ENCODE assay signal across 2 cellular contexts in the genomic region with DNA sequence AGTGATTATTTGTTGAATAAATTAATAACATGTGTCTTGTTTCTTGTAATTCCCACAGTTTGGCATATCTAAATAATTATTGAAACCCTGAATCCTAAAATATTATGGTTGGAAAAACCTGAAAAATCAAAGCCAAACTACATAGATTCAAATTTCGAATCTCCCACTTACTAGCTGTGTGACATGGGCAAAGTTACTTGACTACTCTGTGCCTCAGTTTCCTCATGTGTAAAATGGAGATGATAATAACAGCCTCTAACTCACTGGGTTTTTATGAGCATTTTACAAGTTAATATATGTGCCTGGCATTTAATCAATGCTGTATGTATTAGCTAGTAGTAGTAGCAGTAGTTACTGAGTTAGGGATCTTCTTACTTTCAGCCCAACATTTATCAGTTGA.
TF ChIP-seq lines count a peak whose summit lies in the region.

No MANE protein-coding gene starts in this region.

TF ChIP-seq in HEK293, 187 proteins besides CTCF, POLR2A, EP300 and RAD21 (continued from another document):
- no peak for TF ChIP-seq ZNF366 (tag by site-specific recombination; conservative IDR thresholded peaks at IDR 0.05)
- TF ChIP-seq PATZ1 (tag by site-specific recombination; IDR thresholded peaks at IDR 0.05): no peak
- peak; percentile 71; the same call in 1 of the 2 replicates for TF ChIP-seq ZNF768 (tag by site-specific recombination; IDR thresholded peaks at IDR 0.05)

TF ChIP-seq in K562, 482 proteins besides CTCF, POLR2A, EP300 and RAD21 (continued from another document):
- TF ChIP-seq, protein P1, sequence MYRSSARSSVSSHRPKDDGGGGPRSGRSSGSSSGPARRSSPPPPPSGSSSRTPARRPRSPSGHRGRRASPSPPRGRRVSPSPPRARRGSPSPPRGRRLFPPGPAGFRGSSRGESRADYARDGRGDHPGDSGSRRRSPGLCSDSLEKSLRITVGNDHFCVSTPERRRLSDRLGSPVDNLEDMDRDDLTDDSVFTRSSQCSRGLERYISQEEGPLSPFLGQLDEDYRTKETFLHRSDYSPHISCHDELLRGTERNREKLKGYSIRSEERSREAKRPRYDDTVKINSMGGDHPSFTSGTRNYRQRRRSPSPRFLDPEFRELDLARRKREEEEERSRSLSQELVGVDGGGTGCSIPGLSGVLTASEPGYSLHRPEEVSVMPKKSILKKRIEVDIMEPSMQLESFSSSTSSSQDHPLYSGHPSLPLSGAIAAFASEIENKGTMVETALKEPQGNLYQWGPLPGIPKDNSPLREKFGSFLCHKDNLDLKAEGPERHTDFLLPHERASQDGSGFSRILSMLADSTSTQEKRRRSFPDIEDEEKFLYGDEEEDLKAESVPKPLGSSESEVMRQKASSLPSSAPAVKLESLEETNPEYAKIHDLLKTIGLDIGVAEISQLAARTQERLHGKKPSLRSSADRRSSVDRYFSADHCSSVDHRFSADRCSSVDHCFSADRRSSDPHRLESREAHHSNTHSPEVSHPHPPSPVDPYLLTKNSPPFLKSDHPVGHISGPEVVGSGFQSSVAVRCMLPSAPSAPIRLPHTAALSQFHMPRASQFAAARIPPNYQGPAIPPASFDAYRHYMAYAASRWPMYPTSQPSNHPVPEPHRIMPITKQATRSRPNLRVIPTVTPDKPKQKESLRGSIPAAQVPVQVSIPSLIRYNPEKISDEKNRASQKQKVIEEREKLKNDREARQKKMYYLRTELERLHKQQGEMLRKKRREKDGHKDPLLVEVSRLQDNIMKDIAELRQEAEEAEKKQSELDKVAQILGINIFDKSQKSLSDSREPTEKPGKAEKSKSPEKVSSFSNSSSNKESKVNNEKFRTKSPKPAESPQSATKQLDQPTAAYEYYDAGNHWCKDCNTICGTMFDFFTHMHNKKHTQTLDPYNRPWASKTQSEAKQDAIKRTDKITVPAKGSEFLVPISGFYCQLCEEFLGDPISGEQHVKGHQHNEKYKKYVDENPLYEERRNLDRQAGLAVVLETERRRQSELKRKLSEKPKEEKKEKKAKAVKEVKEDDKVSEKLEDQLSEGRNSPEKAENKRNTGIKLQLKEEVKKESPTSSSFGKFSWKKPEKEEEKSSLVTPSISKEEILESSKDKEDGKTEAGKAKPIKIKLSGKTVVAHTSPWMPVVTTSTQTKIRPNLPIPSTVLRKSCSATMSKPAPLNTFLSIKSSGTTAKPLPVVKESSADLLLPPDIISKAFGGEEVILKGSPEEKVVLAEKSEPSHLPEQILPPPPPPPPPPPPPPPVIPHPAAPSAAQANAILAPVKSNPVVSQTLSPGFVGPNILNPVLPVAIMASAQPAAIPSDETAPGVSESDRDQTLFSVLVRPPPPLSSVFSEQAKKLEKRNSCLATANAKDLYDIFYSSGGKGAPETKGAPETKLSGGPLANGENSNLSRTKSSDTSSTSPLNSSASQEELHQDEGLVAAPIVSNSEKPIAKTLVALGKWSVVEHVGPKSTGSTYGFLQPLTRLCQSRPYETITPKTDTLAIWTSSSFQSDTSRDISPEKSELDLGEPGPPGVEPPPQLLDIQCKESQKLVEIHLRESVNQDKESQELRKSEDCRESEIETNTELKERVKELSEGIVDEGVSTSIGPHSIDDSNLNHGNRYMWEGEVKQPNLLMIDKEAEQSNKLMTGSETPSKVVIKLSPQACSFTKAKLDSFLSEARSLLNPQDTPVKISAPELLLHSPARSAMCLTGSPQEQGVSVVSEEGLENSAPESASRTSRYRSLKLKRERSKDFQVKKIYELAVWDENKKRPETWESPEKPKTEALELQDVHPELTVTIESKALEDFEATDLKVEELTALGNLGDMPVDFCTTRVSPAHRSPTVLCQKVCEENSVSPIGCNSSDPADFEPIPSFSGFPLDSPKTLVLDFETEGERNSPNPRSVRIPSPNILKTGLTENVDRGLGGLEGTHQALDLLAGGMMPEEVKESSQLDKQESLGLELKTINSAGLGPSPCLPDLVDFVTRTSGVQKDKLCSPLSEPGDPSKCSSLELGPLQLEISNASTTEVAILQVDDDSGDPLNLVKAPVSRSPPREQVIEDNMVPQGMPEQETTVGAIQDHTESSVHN (IDR thresholded peaks at IDR 0.05; ENCODE audit: borderline replicate concordance in 1 of 2, low read depth in 1 of 2): no peak
